21 cellular contexts compared by ENCODE assay signal in genomic region chr9:93917121-93917853, GRCh38. TPM values are rescaled to one million over a fixed set of nuclear protein-coding genes. Genes with fewer than 3 reads are reported as not detected.
A peak's percentile ranks its signal among the peaks of the same experiment; 100 is the strongest.
DNase-seq lines count a peak whose midpoint lies in the region; ATAC-seq, FAIRE-seq and TF ChIP-seq lines count a peak whose summit lies in the region.
"Had no signal": no experiment of that assay in that cellular context is flagged by ENCODE, and none has a peak within 500 bp of the region (broad histone marks: within the 10 kb centered on the region; RNA-seq: fewer than 3 reads in every experiment).

No MANE protein-coding gene starts in this region.

- H4K91ac ChIP-seq in H1 (replicated peaks; ENCODE audit: insufficient read length, low read length) (peak overlapping the region; percentile 41), neuronal stem cell (ENCODE audit: low read depth, low read length, poor library complexity) (no peak overlapping the region)

- H3K36me3 ChIP-seq in A673 (ENCODE audit: insufficient read depth, low read length, poor library complexity, severe bottlenecking) = no peaks in the 10 kb centered on the region
- no peaks in the 10 kb centered on the region for H3K36me3 ChIP-seq in H1 (ENCODE audit: control insufficient read depth in 2 of 4, insufficient read depth in 4 of 4, low read length in 3 of 4)
- no peaks in the 10 kb centered on the region for H3K36me3 ChIP-seq in neuronal stem cell (replicated peaks in 1 of 2; ENCODE audit: control insufficient read depth in 2 of 2, insufficient read depth in 2 of 2, low read length in 2 of 2)
- H3K36me3 ChIP-seq in effector memory CD4-positive, alpha-beta T cell (ENCODE audit: control insufficient read depth, insufficient read depth, low read length) = no peaks in the 10 kb centered on the region
- no peaks in the 10 kb centered on the region for H3K36me3 ChIP-seq in SJCRH30

- no peak overlapping the region for H4K8ac ChIP-seq in H1 (ENCODE audit: extremely low read depth, insufficient read depth, low read length)
- H4K8ac ChIP-seq in neuronal stem cell (ENCODE audit: low read depth, low read length) = peak overlapping the region; percentile 53

- intact Hi-C loops in A673 (cut with micrococcal nuclease; ENCODE audit: unreplicated experiment) = no loop called here

- H4K5ac ChIP-seq in H1 (ENCODE audit: insufficient read length, low read depth, low read length) = no peak overlapping the region

- H2BK120ac ChIP-seq in H1 (replicated peaks; ENCODE audit: low read depth, low read length) (no peak overlapping the region), neuronal stem cell (ENCODE audit: low read depth, low read length) (no peak overlapping the region)

- no peak for TF ChIP-seq RAD21 in Ishikawa (IDR thresholded peaks at IDR 0.05; ENCODE audit: low read depth)
- TF ChIP-seq RAD21 in H1 (IDR thresholded peaks at IDR 0.05 in 1 of 2, conservative IDR thresholded peaks at IDR 0.05 in 1 of 2; ENCODE audit: low read depth in 2 of 2, low read length in 2 of 2) = no peak

- no peak for FAIRE-seq in H1 (lab: Jason Lieb, UNC)
- FAIRE-seq: A204.1, D721Med, GM19239 had no signal

- H2BK5ac ChIP-seq in H1 (ENCODE audit: low read depth, low read length) = no peak overlapping the region
- H2BK5ac ChIP-seq in neuronal stem cell (ENCODE audit: low read length) = no peak overlapping the region

- H2BK12ac ChIP-seq in H1 (ENCODE audit: low read depth, low read length) (peak overlapping the region; percentile 35; the same call in 1 of the 2 replicates), neuronal stem cell (ENCODE audit: low read length) (no peak overlapping the region)

- H3K79me2 ChIP-seq in H1 (ENCODE audit: control insufficient read depth in 1 of 2, insufficient read depth in 2 of 2, low read length in 2 of 2) = no peaks in the 10 kb centered on the region

- POLR2A ChIA-PET in A673 (lab: Charles Lee; ENCODE audit: low non-redundant PET) = no interaction called here
- POLR2A ChIA-PET in H1 (lab: Charles Lee; ENCODE audit: partially characterized antibody) = no interaction called here

- no peak overlapping the region for H3K4me2 ChIP-seq in H1 (ENCODE audit: insufficient read depth in 1 of 2, low read depth in 2 of 2, low read length in 2 of 2)
- no peak overlapping the region for H3K4me2 ChIP-seq in neuronal stem cell (ENCODE audit: insufficient read depth, low read length, poor library complexity, severe bottlenecking)

- H3K9ac ChIP-seq in H1 (replicated peaks in 1 of 4; ENCODE audit: extremely low read depth in 1 of 4, low read depth in 3 of 4, low read length in 3 of 4) = no peak overlapping the region
- H3K9ac ChIP-seq in neuronal stem cell (ENCODE audit: low read depth, low read length, poor library complexity) = no peak overlapping the region

- H2BK20ac ChIP-seq in H1 (ENCODE audit: low read length) = no peak overlapping the region

- H3K4me3 ChIP-seq in A673 (ENCODE audit: low read depth, low read length, poor library complexity, severe bottlenecking) (no peak overlapping the region), H1 (ENCODE audit: extremely low read depth in 1 of 4, insufficient read depth in 2 of 4, low read depth in 3 of 4, low read length in 4 of 4) (no peak overlapping the region), neuronal stem cell (ENCODE audit: low read length in 2 of 2) (peak overlapping the region in 1 of 2 donors; percentile 7), SJCRH30 (no peak overlapping the region)
- H3K4me3 ChIP-seq in effector memory CD4-positive, alpha-beta T cell (ENCODE audit: insufficient read depth, low read depth, low read length, poor library complexity, severe bottlenecking) = no peak overlapping the region

- TF ChIP-seq CTCF in A673 (conservative IDR thresholded peaks at IDR 0.05; ENCODE audit: low read depth, low read length) (no peak), H1 (IDR thresholded peaks at IDR 0.05; ENCODE audit: control extremely low read depth in 1 of 3, insufficient read depth in 1 of 3, low read depth in 1 of 3, low read length in 3 of 3) (no peak)

- no TSS peak for BruUV-seq in A673 (replicated peaks; lab: Mats Ljungman, UMichigan)

- H2AFZ ChIP-seq in H1 (ENCODE audit: low read length) (no peak overlapping the region), neuronal stem cell (ENCODE audit: low read length) (no peak overlapping the region)

- H2BK15ac ChIP-seq in H1 (ENCODE audit: low read length) (0 out of 2 replicates have a peak overlapping the region, but pooled peaks have one; percentile 89), neuronal stem cell (ENCODE audit: low read length) (no peak overlapping the region)

- no peak overlapping the region for H3K4ac ChIP-seq in H1 (replicated peaks; ENCODE audit: insufficient read length, low read depth, low read length)
- no peak overlapping the region for H3K4ac ChIP-seq in neuronal stem cell (ENCODE audit: low read length)

- H4K20me1 ChIP-seq in H1 (replicated peaks in 1 of 2; ENCODE audit: control insufficient read depth in 1 of 2, insufficient read depth in 2 of 2, low read length in 2 of 2) = peaks cover 0 to 3% of the 10 kb centered on the region in 2 experiments

- H3K4me1 ChIP-seq in A673 (ENCODE audit: insufficient read depth, low read length, poor library complexity, severe bottlenecking) (no peaks in the 10 kb centered on the region), H1 (replicated peaks in 1 of 4; ENCODE audit: control insufficient read depth in 3 of 4, insufficient read depth in 4 of 4, low read length in 3 of 4) (peaks cover 0 to 7% (median 5%) of the 10 kb centered on the region in 4 experiments; a peak in 5 of 7 replicates), neuronal stem cell (ENCODE audit: control insufficient read depth in 2 of 2, insufficient read depth in 1 of 2, low read depth in 1 of 2, low read length in 2 of 2) (peaks cover 0 to 7% of the 10 kb centered on the region in 2 donors), SJCRH30 (no peaks in the 10 kb centered on the region)
- no peaks in the 10 kb centered on the region for H3K4me1 ChIP-seq in effector memory CD4-positive, alpha-beta T cell (ENCODE audit: control insufficient read depth, insufficient read depth, low read length, poor library complexity, severe bottlenecking)

- peak overlapping the region; percentile 57 for H3K27ac ChIP-seq in A673 (ENCODE audit: low read depth, low read length, poor library complexity, severe bottlenecking)
- H3K27ac ChIP-seq in H1 (ENCODE audit: low read depth, low read length) = no peak overlapping the region
- no peak overlapping the region for H3K27ac ChIP-seq in neuronal stem cell (replicated peaks; ENCODE audit: low read length)
- H3K27ac ChIP-seq in effector memory CD4-positive, alpha-beta T cell (ENCODE audit: insufficient read depth, low read length, poor library complexity, severe bottlenecking) = no peak overlapping the region
- no peak overlapping the region for H3K27ac ChIP-seq in SJCRH30

- peaks cover 3% of the 10 kb centered on the region; the same call in 1 of the 2 replicates for H3K23me2 ChIP-seq in H1 (ENCODE audit: low read depth, low read length)

- H3K14ac ChIP-seq in H1 (ENCODE audit: insufficient read length) (no peak overlapping the region), neuronal stem cell (ENCODE audit: low read length) (peak overlapping the region; percentile 11)

- H3K79me1 ChIP-seq in H1 (ENCODE audit: low read depth, low read length) (no peaks in the 10 kb centered on the region), neuronal stem cell (ENCODE audit: low read depth, low read length) (no peaks in the 10 kb centered on the region)

- no peak for TF ChIP-seq POLR2A in H1 (IDR thresholded peaks at IDR 0.05; ENCODE audit: control extremely low read depth in 1 of 2, low read depth in 2 of 2, low read length in 2 of 2)

- TF ChIP-seq EP300 in Ishikawa (IDR thresholded peaks at IDR 0.05; ENCODE audit: borderline replicate concordance) (no peak), H1 (IDR thresholded peaks at IDR 0.05; ENCODE audit: borderline replicate concordance in 1 of 2, low read depth in 2 of 2, low read length in 2 of 2) (no peak)

- H3K23ac ChIP-seq in H1 (ENCODE audit: insufficient read length) (no peak overlapping the region), neuronal stem cell (ENCODE audit: low read depth, low read length, poor library complexity) (peak overlapping the region; percentile 0)

- CTCF ChIA-PET in A673 (lab: Charles Lee) = no interaction called here
- CTCF ChIA-PET in H1 (lab: Charles Lee; ENCODE audit: partially characterized antibody) = interaction anchor here (1.1 to 1.8 kb wide), 5 partner anchors 8 to 85 kb away, joined by 3 to 5 read pairs (median 4); no protein-coding TSS in a partner anchor

- H3K56ac ChIP-seq in H1 (replicated peaks; ENCODE audit: insufficient read length, low read depth, low read length) = no peak overlapping the region

- H3K18ac ChIP-seq in H1 (ENCODE audit: extremely low read depth, low read length) (no peak overlapping the region), neuronal stem cell (ENCODE audit: low read length) (peak overlapping the region; percentile 33)

- H3K27me3 ChIP-seq in A673 (replicated peaks; ENCODE audit: insufficient read depth, low read depth, low read length, poor library complexity) (no peaks in the 10 kb centered on the region), H1 (replicated peaks in 1 of 4; ENCODE audit: control insufficient read depth in 3 of 4, extremely low read depth in 1 of 4, insufficient read depth in 3 of 4, low read length in 3 of 4) (no peaks in the 10 kb centered on the region; a peak in 1 of 7 replicates), neuronal stem cell (ENCODE audit: control insufficient read depth in 3 of 3, insufficient read depth in 3 of 3, low read depth in 1 of 3, low read length in 3 of 3) (peaks cover 0 to 27% (median 0%) of the 10 kb centered on the region in 3 experiments), SJCRH30 (peaks cover 13% of the 10 kb centered on the region)
- no peaks in the 10 kb centered on the region for H3K27me3 ChIP-seq in effector memory CD4-positive, alpha-beta T cell (replicated peaks; ENCODE audit: control insufficient read depth, insufficient read depth, low read length, poor library complexity, severe bottlenecking)

- 94% methylated on average over 10 of the region's 10 CpGs; no CpG with 5 or more reads in 1 of the 2 experiments for WGBS in H1 (ENCODE audit: extremely low coverage in 1 of 2, insufficient coverage in 1 of 2, insufficient read length in 1 of 2, insufficient replicate concordance in 2 of 2, low coverage in 1 of 2, low lambda C conversion rate in 2 of 2, missing lambda C conversion rate in 1 of 2), 2 experiments
- no CpG with 5 or more reads among the region's 10 CpGs for WGBS in neuronal stem cell (ENCODE audit: extremely low coverage in 2 of 2, insufficient read length in 2 of 2, insufficient replicate concordance in 1 of 2), 2 donors

- H2AK5ac ChIP-seq in H1 (ENCODE audit: low read depth, low read length) (peak overlapping the region; percentile 93; the same call in 1 of the 2 replicates), neuronal stem cell (ENCODE audit: low read depth, low read length) (no peak overlapping the region)

- H3K9me3 ChIP-seq in A673 (ENCODE audit: low read depth, low read length, poor library complexity, severe bottlenecking) = no peaks in the 10 kb centered on the region
- H3K9me3 ChIP-seq in H1 (ENCODE audit: insufficient read depth in 2 of 2, low read depth in 1 of 2, low read length in 1 of 2) = no peaks in the 10 kb centered on the region
- no peaks in the 10 kb centered on the region for H3K9me3 ChIP-seq in neuronal stem cell (replicated peaks in 1 of 2; ENCODE audit: control insufficient read depth in 2 of 2, insufficient read depth in 1 of 2, low read depth in 1 of 2, low read length in 2 of 2)
- no peaks in the 10 kb centered on the region for H3K9me3 ChIP-seq in effector memory CD4-positive, alpha-beta T cell (ENCODE audit: control insufficient read depth, low read length)
- no peaks in the 10 kb centered on the region for H3K9me3 ChIP-seq in SJCRH30 (replicated peaks)

- DNase-seq in A673 (ENCODE audit: low spot score) = no peak
- DNase-seq in H1 (ENCODE audit: low read depth in 1 of 2, low spot score in 2 of 2) = no peak
- no peak for DNase-seq in neuronal stem cell (ENCODE audit: low spot score)
- DNase-seq in effector memory CD4-positive, alpha-beta T cell = no peak
- DNase-seq in SJCRH30 = no peak
- DNase-seq: CD8-positive, alpha-beta T cell; COR-L47; DMS153; DND-41; GDM1; KBM-7 had no signal

- no peak for ATAC-seq in HG03571 (IDR thresholded peaks at IDR 0.05; ENCODE audit: unreplicated experiment)
- no peak for ATAC-seq in HG02973 (IDR thresholded peaks at IDR 0.05; ENCODE audit: unreplicated experiment)
- ATAC-seq: CD8-positive, alpha-beta T cell had no signal

RNA-seq across cellular contexts. Expression of gene BARX1, which starts 37.9 kb away (rescaled TPM):
- 9.8 and 9.9 TPM in 2 replicates for total RNA-seq in A673 (2021)
- 2.1 and 2.6 TPM in 2 replicates for total RNA-seq in H1 (2021; fragmentation: NEBNext Ultra II Directional; extraction: Animal tissue kit (Norgen Biotek cat#: 25700))
- polyA plus RNA-seq in H1 (2011; rRNA removed) = 0.79 and 1.3 TPM in 2 replicates
- 1.00 TPM for polyA plus RNA-seq in H1 (2011; cell fraction: cytosol; rRNA removed)
- polyA plus RNA-seq in H1 (2011; cell fraction: nucleus; rRNA removed) = 1.4 TPM
- polyA plus RNA-seq in H1 (2012, experiment 1 of 2) = 0.68 to 0.87 TPM (median 0.76 TPM) in 4 replicates
- 0.92 TPM for polyA plus RNA-seq in H1 (2012, experiment 2 of 2)
- 2.3 TPM for polyA plus RNA-seq in H1 (2013, experiment 1 of 2)
- 2.3 TPM for polyA plus RNA-seq in H1 (2013, experiment 2 of 2)
- polyA minus RNA-seq in H1 (2011; rRNA and poly(A)+ RNA removed) = 0.22 TPM in 1 of 2 replicates, not detected in the other
- not detected for polyA minus RNA-seq in H1 (2011; cell fraction: cytosol; rRNA and poly(A)+ RNA removed)
- not detected for polyA minus RNA-seq in H1 (2011; cell fraction: nucleus; rRNA and poly(A)+ RNA removed)
- 2.4 TPM for polyA plus RNA-seq in neuronal stem cell (2013, experiment 1 of 2)
- polyA plus RNA-seq in neuronal stem cell (2013, experiment 2 of 2) = 2.4 TPM
- not detected in 2 replicates for total RNA-seq in SJCRH30 (2014; rRNA removed; shearing (Covaris generic))
- total RNA-seq: H4, HT1080 had no signal
- polyA plus RNA-seq: BJ, CD14-positive monocyte had no signal
